Comparison of ENCODE assay signal across 8 cellular contexts in the genomic region with DNA sequence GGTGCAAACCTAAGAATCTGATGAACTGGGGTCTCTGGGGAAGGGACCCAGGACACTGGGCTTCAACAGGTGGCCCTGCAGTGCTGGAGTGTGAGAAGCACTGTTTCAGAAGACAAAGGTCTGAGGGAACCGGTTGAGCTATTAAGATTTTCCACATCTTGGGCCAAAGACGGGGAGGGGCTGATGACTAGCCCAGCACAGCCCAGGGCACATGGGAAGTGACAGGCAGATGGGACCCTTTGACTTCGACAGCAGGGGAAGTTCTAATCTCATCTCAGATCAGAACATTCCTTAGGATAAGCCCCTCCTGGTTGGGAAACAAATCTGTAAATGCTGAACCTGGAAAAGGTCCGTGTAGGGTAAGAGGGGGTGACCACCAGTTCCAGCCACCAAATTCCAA.
A peak's percentile ranks its signal among the peaks of the same experiment; 100 is the strongest.
DNase-seq lines count a peak whose midpoint lies in the region; ATAC-seq and TF ChIP-seq lines count a peak whose summit lies in the region.
"Had no signal": no experiment of that assay in that cellular context is flagged by ENCODE, and none has a peak within 500 bp of the region (broad histone marks: within the 10 kb centered on the region; RNA-seq: fewer than 3 reads in every experiment).

No MANE protein-coding gene starts in this region.

- no peaks in the 10 kb centered on the region for H3K36me3 ChIP-seq in left ventricle myocardium inferior

- H3K4me3 Mint-ChIP-seq in activated B cell treated with CpG ODN at 0.5 μM for 24 hours = peak overlapping the region; percentile 48

- CTCF ChIA-PET in activated B cell treated with CpG ODN at 0.5 μM for 24 hours (lab: Charles Lee) = no interaction called here

- TF ChIP-seq CTCF in GM12865 (IDR thresholded peaks at IDR 0.05; ENCODE audit: insufficient read depth, low read depth, low read length, missing control alignments) (no peak), activated B cell treated with CpG ODN at 0.5 μM for 24 hours (IDR thresholded peaks at IDR 0.05) (no peak), left ventricle myocardium inferior (IDR thresholded peaks at IDR 0.05; ENCODE audit: borderline replicate concordance) (no peak)

- peak overlapping the region; percentile 93 for H3K27ac Mint-ChIP-seq in activated B cell treated with CpG ODN at 0.5 μM for 24 hours

- intact Hi-C loops in activated B cell treated with CpG ODN at 0.5 μM for 24 hours (cut with micrococcal nuclease) (no loop called here), left ventricle myocardium inferior (cut with micrococcal nuclease) (loop anchor here (10.0 kb wide), 1 partner anchor 62 kb away; no protein-coding TSS in a partner anchor)

- H3K27me3 Mint-ChIP-seq in activated B cell treated with CpG ODN at 0.5 μM for 24 hours = no peaks in the 10 kb centered on the region

- H3K27ac ChIP-seq in left ventricle myocardium inferior (replicated peaks) = peak overlapping the region; percentile 86

- ATAC-seq in activated B cell treated with CpG ODN at 0.5 μM for 24 hours (ENCODE audit: low read depth) (no peak), GM21360 (IDR thresholded peaks at IDR 0.05; ENCODE audit: unreplicated experiment) (no peak), HG03571 (IDR thresholded peaks at IDR 0.05; ENCODE audit: unreplicated experiment) (no peak), HG03135 (IDR thresholded peaks at IDR 0.05; ENCODE audit: unreplicated experiment) (no peak)

- no peak for DNase-seq in GM12865 (ENCODE audit: low read depth)
- no peak for DNase-seq in activated B cell treated with CpG ODN at 0.5 μM for 24 hours
- DNase-seq in left ventricle myocardium inferior = no peak
- DNase-seq in stimulated activated CD8-positive, alpha-beta memory T cell treated with anti-CD3 and anti-CD28 coated beads, Interleukin-4, amount 100 ng/mL, for 48 hours = peak; percentile 25
- DNase-seq: SIG-M5 had no signal

- H3K9me3 ChIP-seq in left ventricle myocardium inferior (replicated peaks) = no peaks in the 10 kb centered on the region

- peaks cover 99% of the 10 kb centered on the region for H3K4me1 Mint-ChIP-seq in activated B cell treated with CpG ODN at 0.5 μM for 24 hours

- H3K4me1 ChIP-seq in left ventricle myocardium inferior = peaks cover 100% of the 10 kb centered on the region

- H3K27me3 ChIP-seq in left ventricle myocardium inferior (ENCODE audit: low read depth) = no peaks in the 10 kb centered on the region

- POLR2A ChIA-PET in activated B cell treated with CpG ODN at 0.5 μM for 24 hours (lab: Charles Lee) = interaction anchor here (1.1 to 19.5 kb wide), 2 partner anchors 45 to 57 kb away, joined by 6 to 683 read pairs; partner anchors contain the start of gene RAPGEF1

- H3K36me3 Mint-ChIP-seq in activated B cell treated with CpG ODN at 0.5 μM for 24 hours (ENCODE audit: low read depth) = peaks cover 33% of the 10 kb centered on the region

- H3K4me3 ChIP-seq in GM12865 (ENCODE audit: low read depth, low read length) (peak overlapping the region; percentile 93), left ventricle myocardium inferior (no peak overlapping the region)

- H3K9me3 Mint-ChIP-seq in activated B cell treated with CpG ODN at 0.5 μM for 24 hours = no peaks in the 10 kb centered on the region
